ENCODE assay signal across 27 cellular contexts in genomic region chr10:70497120-70497545, GRCh38. TPM values are rescaled to one million over a fixed set of nuclear protein-coding genes. Genes with fewer than 3 reads are reported as not detected.
"Had no signal": no experiment of that assay in that cellular context is flagged by ENCODE, and none has a peak within 500 bp of the region (broad histone marks: within the 10 kb centered on the region; RNA-seq: fewer than 3 reads in every experiment).

No MANE protein-coding gene starts in this region.

- H3K4me3 Mint-ChIP-seq: activated naive CD8-positive, alpha-beta T cell treated with anti-CD3 and anti-CD28 coated beads, Interleukin-2, amount 10 ng/mL, durations not matched to agents 7 days and 5 days; activated T-cell treated with anti-CD3 and anti-CD28 coated beads, Interleukin-2, amount 50 U/mL, for 4 hours; immature natural killer cell; mesothelial cell of epicardium; natural killer cell had no signal

- H3K9me3 Mint-ChIP-seq: activated naive CD8-positive, alpha-beta T cell treated with anti-CD3 and anti-CD28 coated beads, Interleukin-2, amount 10 ng/mL, durations not matched to agents 7 days and 5 days; activated T-cell treated with anti-CD3 and anti-CD28 coated beads, Interleukin-2, amount 50 U/mL, for 4 hours; immature natural killer cell; mesothelial cell of epicardium; natural killer cell had no signal

- H3K36me3 Mint-ChIP-seq: activated naive CD8-positive, alpha-beta T cell treated with anti-CD3 and anti-CD28 coated beads, Interleukin-2, amount 10 ng/mL, durations not matched to agents 7 days and 5 days; immature natural killer cell; mesothelial cell of epicardium; natural killer cell had no signal

- H3K4me3 ChIP-seq: breast epithelium, left ventricle myocardium inferior, tibial artery had no signal

- H3K27ac Mint-ChIP-seq: activated naive CD8-positive, alpha-beta T cell treated with anti-CD3 and anti-CD28 coated beads, Interleukin-2, amount 10 ng/mL, durations not matched to agents 7 days and 5 days; mesothelial cell of epicardium; natural killer cell; progenitor cell of endocrine pancreas had no signal

- H3K9me3 ChIP-seq: breast epithelium, left ventricle myocardium inferior, tibial artery had no signal

- H3K27ac ChIP-seq: breast epithelium, foreskin keratinocyte, left ventricle myocardium inferior, tibial artery had no signal

- H3K27me3 ChIP-seq: breast epithelium, tibial artery had no signal

- DNase-seq: activated CD4-positive, alpha-beta T cell treated with anti-CD3 and anti-CD28 coated beads for 4 hours; activated CD4-positive, alpha-beta T cell treated with anti-CD3 and anti-CD28 coated beads, Interleukin-2, amount 50 U/mL, for 48 hours; activated CD4-positive, CD25-positive, alpha-beta regulatory T cell; activated CD8-positive, alpha-beta memory T cell treated with anti-CD3 and anti-CD28 coated beads, Interleukin-2, amount 50 U/mL, for 48 hours; activated naive CD4-positive, alpha-beta T cell treated with Interleukin-2 at 50 U/mL for 16 hours; activated naive CD8-positive, alpha-beta T cell treated with anti-CD3 and anti-CD28 coated beads, Interleukin-2, amount 10 ng/mL, durations not matched to agents 7 days and 5 days; activated T-cell treated with anti-CD3 and anti-CD28 coated beads, Interleukin-2, amount 50 U/mL, for 4 hours; amniotic stem cell; cortex of kidney; foreskin keratinocyte; immature natural killer cell; left ventricle myocardium inferior; natural killer cell; stimulated activated CD4-positive, alpha-beta T cell treated with anti-CD3 and anti-CD28 coated beads, Interleukin-4, amount 100 ng/mL, for 4 hours; stimulated activated naive CD8-positive, alpha-beta T cell treated with anti-CD3 and anti-CD28 coated beads, Interleukin-15, Interleukin-2, amounts not matched to agents 100 U/mL and 50 U/mL, for 24 hours; T-helper 9 cell; tibial artery had no signal

- FAIRE-seq: endometrium had no signal

- ATAC-seq: activated T-cell treated with anti-CD3 and anti-CD28 coated beads, Interleukin-2, amount 50 U/mL, for 4 hours; foreskin keratinocyte; natural killer cell; stimulated activated naive CD8-positive, alpha-beta T cell treated with anti-CD3 and anti-CD28 coated beads, Interleukin-15, Interleukin-2, amounts not matched to agents 100 U/mL and 50 U/mL, for 24 hours had no signal

- H3K4me1 ChIP-seq: foreskin keratinocyte had no signal

- H3K36me3 ChIP-seq: breast epithelium, left ventricle myocardium inferior, tibial artery had no signal

RNA-seq across cellular contexts. Expression of gene NODAL, which starts 55.7 kb away (rescaled TPM):
- total RNA-seq: activated CD8-positive, alpha-beta memory T cell treated with anti-CD3 and anti-CD28 coated beads for 36 hours; activated naive CD8-positive, alpha-beta T cell treated with anti-CD3 and anti-CD28 coated beads, Interleukin-2, amount 10 ng/mL, durations not matched to agents 7 days and 5 days; activated T-cell treated with anti-CD3 and anti-CD28 coated beads, Interleukin-2, amount 50 U/mL, for 4 hours; breast epithelium; glomerular endothelial cell; lung microvascular endothelial cell; mesothelial cell of epicardium; natural killer cell; osteocyte; progenitor cell of endocrine pancreas; subcutaneous adipose tissue; T-helper 1 cell treated with Interleukin-12 subunit alpha and Interleukin-12 subunit beta and Interleukin-4 antibody, amounts not matched to agents 30 ng/mL and 1 ng/mL, for 36 hours had no signal
- polyA plus RNA-seq: immature natural killer cell had no signal
